In genomic region chr1:112504666-112505399, GRCh38 we compare ENCODE assay signal across 17 cellular contexts. TPM values are rescaled to one million over a fixed set of nuclear protein-coding genes. Genes with fewer than 3 reads are reported as not detected.
DNase-seq lines count a peak whose midpoint lies in the region; ATAC-seq and TF ChIP-seq lines count a peak whose summit lies in the region.
"Had no signal": no experiment of that assay in that cellular context is flagged by ENCODE, and none has a peak within 500 bp of the region (broad histone marks: within the 10 kb centered on the region; RNA-seq: fewer than 3 reads in every experiment).

No MANE protein-coding gene starts in this region.

- H2AK5ac ChIP-seq in mesenchymal stem cell (ENCODE audit: low read length, severe bottlenecking): peak overlapping the region; percentile 24

- WGBS in mesenchymal stem cell: 67% methylated on average over 4 of the region's 6 CpGs
- 55% methylated on average over 6 of the region's 6 CpGs for WGBS in prostate gland

- CTCF ChIA-PET in activated naive CD4-positive, alpha-beta T cell treated with anti-CD3 and anti-CD28 coated beads, Interleukin-2, amount 10 ng/mL, durations not matched to agents 7 days and 5 days (lab: Charles Lee): interaction anchor here (0.9 to 1.1 kb wide), 3 partner anchors 109 to 206 kb away, joined by 3 read pairs; no protein-coding TSS in a partner anchor

- H3K14ac ChIP-seq in mesenchymal stem cell (ENCODE audit: low read length in 2 of 2): no peak overlapping the region

- no peak overlapping the region for H4K8ac ChIP-seq in mesenchymal stem cell (ENCODE audit: low read length)

- no peak for TF ChIP-seq POLR2A in prostate gland (IDR thresholded peaks at IDR 0.05)

- no peaks in the 10 kb centered on the region for H3K9me3 Mint-ChIP-seq in activated naive CD4-positive, alpha-beta T cell treated with anti-CD3 and anti-CD28 coated beads, Interleukin-2, amount 10 ng/mL, durations not matched to agents 7 days and 5 days
- H3K9me3 Mint-ChIP-seq: CD4-positive, alpha-beta memory T cell had no signal

- no peak overlapping the region for H2BK5ac ChIP-seq in mesenchymal stem cell (ENCODE audit: low read depth, low read length, poor library complexity, severe bottlenecking)

- H3K27me3 ChIP-seq in mesenchymal stem cell (ENCODE audit: control insufficient read depth in 1 of 2, insufficient read depth in 1 of 2, low read length in 2 of 2) (peaks cover 0 to 56% of the 10 kb centered on the region in 2 experiments), osteoblast (ENCODE audit: insufficient read depth, low read length) (peaks cover 9% of the 10 kb centered on the region), prostate gland (replicated peaks; ENCODE audit: insufficient read depth) (no peaks in the 10 kb centered on the region)

- H3K18ac ChIP-seq in mesenchymal stem cell (ENCODE audit: low read depth in 1 of 2, low read length in 2 of 2): no peak overlapping the region

- peak overlapping the region; percentile 26 for H3K27ac Mint-ChIP-seq in activated naive CD4-positive, alpha-beta T cell treated with anti-CD3 and anti-CD28 coated beads, Interleukin-2, amount 10 ng/mL, durations not matched to agents 7 days and 5 days
- H3K27ac Mint-ChIP-seq: CD4-positive, alpha-beta memory T cell had no signal

- no peak overlapping the region for H3K4ac ChIP-seq in mesenchymal stem cell (ENCODE audit: low read depth in 1 of 2, low read length in 2 of 2)

- no peak for DNase-seq in activated naive CD4-positive, alpha-beta T cell treated with anti-CD3 and anti-CD28 coated beads, Interleukin-2, amount 10 ng/mL, durations not matched to agents 7 days and 5 days
- no peak for DNase-seq in activated naive CD4-positive, alpha-beta T cell treated with Interleukin-2 at 50 U/mL for 16 hours
- DNase-seq in mesenchymal stem cell (no peak), osteoblast (ENCODE audit: insufficient read length, low spot score, missing footprints) (peak; percentile 85), NCI-H524 treated with DMSO at 0.1 percent for 48 hours (lab: John Stamatoyannopoulos, UW) (no peak), prostate gland (ENCODE audit: low spot score) (no peak)
- DNase-seq: 8988T; CD4-positive, alpha-beta memory T cell; EL; NCI-H1092 treated with DMSO at 0.1 percent for 48 hours; NCI-H146; NCI-H2029 treated with DMSO at 0.1 percent for 48 hours; NCI-H2171 treated with DMSO at 0.1 percent for 48 hours; NCI-H774 had no signal

- H3K4me1 Mint-ChIP-seq in activated naive CD4-positive, alpha-beta T cell treated with anti-CD3 and anti-CD28 coated beads, Interleukin-2, amount 10 ng/mL, durations not matched to agents 7 days and 5 days: peaks cover 12% of the 10 kb centered on the region

- no peak overlapping the region for H3K9ac ChIP-seq in mesenchymal stem cell (ENCODE audit: low read length)

- no peaks in the 10 kb centered on the region for H4K20me1 ChIP-seq in osteoblast (ENCODE audit: insufficient read depth, low read length)

- H2BK12ac ChIP-seq in mesenchymal stem cell (ENCODE audit: low read length in 2 of 2): no peak overlapping the region

- H2AFZ ChIP-seq in mesenchymal stem cell (ENCODE audit: low read depth, low read length) (no peak overlapping the region), osteoblast (ENCODE audit: low read length) (no peak overlapping the region)

- H3K4me1 ChIP-seq in mesenchymal stem cell (ENCODE audit: control insufficient read depth, insufficient read depth, low read depth, low read length) (peaks cover 31% of the 10 kb centered on the region), osteoblast (ENCODE audit: insufficient read depth, low read length) (peaks cover 27% of the 10 kb centered on the region), prostate gland (replicated peaks) (no peaks in the 10 kb centered on the region)

- no peak overlapping the region for H3K23ac ChIP-seq in mesenchymal stem cell (ENCODE audit: low read length in 2 of 2)

- no peak overlapping the region for H2BK120ac ChIP-seq in mesenchymal stem cell (ENCODE audit: low read depth, low read length)

- TF ChIP-seq CTCF in osteoblast (IDR thresholded peaks at IDR 0.05; ENCODE audit: extremely low read depth, low read depth, low read length): no peak
- no peak for TF ChIP-seq CTCF in prostate gland (IDR thresholded peaks at IDR 0.05)

- intact Hi-C loops in prostate gland (cut with DNase I): loop anchor here (5.0 to 10.0 kb wide), 2 partner anchors 112 to 170 kb away; partner anchors contain the start of genes CAPZA1, MOV10 and ST7L

- peaks cover 92% of the 10 kb centered on the region for H3K27me3 Mint-ChIP-seq in activated naive CD4-positive, alpha-beta T cell treated with anti-CD3 and anti-CD28 coated beads, Interleukin-2, amount 10 ng/mL, durations not matched to agents 7 days and 5 days

- H3K9me3 ChIP-seq in mesenchymal stem cell (ENCODE audit: control insufficient read depth, low read length) (no peaks in the 10 kb centered on the region), osteoblast (ENCODE audit: low read depth, low read length) (no peaks in the 10 kb centered on the region), prostate gland (no peaks in the 10 kb centered on the region)

- no peaks in the 10 kb centered on the region for H3K79me2 ChIP-seq in osteoblast (ENCODE audit: insufficient read depth, low read length)

- H2BK15ac ChIP-seq in mesenchymal stem cell (ENCODE audit: low read depth, poor library complexity, severe bottlenecking): peak overlapping the region; percentile 95

- H3K4me2 ChIP-seq in mesenchymal stem cell (ENCODE audit: low read length, poor library complexity, severe bottlenecking): no peak overlapping the region
- H3K4me2 ChIP-seq in osteoblast (ENCODE audit: insufficient read depth, low read length): no peak overlapping the region

- H3K4me3 ChIP-seq in mesenchymal stem cell (ENCODE audit: insufficient read depth in 1 of 2, low read depth in 1 of 2, low read length in 2 of 2): no peak overlapping the region
- no peak overlapping the region for H3K4me3 ChIP-seq in osteoblast (ENCODE audit: insufficient read depth, low read length)
- no peak overlapping the region for H3K4me3 ChIP-seq in prostate gland
- H3K4me3 ChIP-seq: K562 had no signal

- no peak overlapping the region for H3K27ac ChIP-seq in mesenchymal stem cell (ENCODE audit: low read length, poor library complexity, severe bottlenecking)
- no peak overlapping the region for H3K27ac ChIP-seq in osteoblast (ENCODE audit: low read depth, low read length)
- no peak overlapping the region for H3K27ac ChIP-seq in prostate gland

- ATAC-seq in GM21528 (IDR thresholded peaks at IDR 0.05; ENCODE audit: low FRiP score, unreplicated experiment): no peak
- no peak for ATAC-seq in HG03378 (IDR thresholded peaks at IDR 0.05; ENCODE audit: unreplicated experiment)
- ATAC-seq: K562 had no signal

- no peaks in the 10 kb centered on the region for H3K36me3 ChIP-seq in mesenchymal stem cell (ENCODE audit: control insufficient read depth in 1 of 2, insufficient read depth in 2 of 2, low read depth in 1 of 2, low read length in 2 of 2)
- H3K36me3 ChIP-seq in osteoblast (ENCODE audit: insufficient read depth, low read length): no peaks in the 10 kb centered on the region
- H3K36me3 ChIP-seq in prostate gland: no peaks in the 10 kb centered on the region

- H3K79me1 ChIP-seq in mesenchymal stem cell (replicated peaks; ENCODE audit: low read length, poor library complexity, severe bottlenecking): peaks cover 3% of the 10 kb centered on the region

- no peak overlapping the region for H4K91ac ChIP-seq in mesenchymal stem cell (ENCODE audit: low read length)

- H3K4me3 Mint-ChIP-seq in activated naive CD4-positive, alpha-beta T cell treated with anti-CD3 and anti-CD28 coated beads, Interleukin-2, amount 10 ng/mL, durations not matched to agents 7 days and 5 days: no peak overlapping the region
- H3K4me3 Mint-ChIP-seq: CD4-positive, alpha-beta memory T cell had no signal

- H3K36me3 Mint-ChIP-seq in activated naive CD4-positive, alpha-beta T cell treated with anti-CD3 and anti-CD28 coated beads, Interleukin-2, amount 10 ng/mL, durations not matched to agents 7 days and 5 days: no peaks in the 10 kb centered on the region
- H3K36me3 Mint-ChIP-seq: CD4-positive, alpha-beta memory T cell had no signal

RNA-seq across cellular contexts. Expression of gene WNT2B, which starts 3.9 kb away (rescaled TPM):
- 22.9 TPM for polyA plus RNA-seq in mesenchymal stem cell (2013, experiment 1 of 2)
- 22.8 TPM for polyA plus RNA-seq in mesenchymal stem cell (2013, experiment 2 of 2)
- total RNA-seq in osteoblast: 1.5 and 2.2 TPM in 2 replicates
- 10 to 100 TPM in 1 of 2 donors, 1 to 10 TPM in 1; 3.2 to 19.7 TPM for total RNA-seq in prostate gland
